8 cellular contexts compared by ENCODE assay signal in genomic region chr1:19209990-19210771, GRCh38. TPM values are rescaled to one million over a fixed set of nuclear protein-coding genes. Genes with fewer than 3 reads are reported as not detected.
DNase-seq lines count a peak whose midpoint lies in the region; ATAC-seq and TF ChIP-seq lines count a peak whose summit lies in the region.

Gene UBR4, minus strand, starts transcription at chr1:19210266. Its CDS starts 18 bp downstream, at chr1:19210248.

- H3K27ac ChIP-seq in endodermal cell (ENCODE audit: low read depth, low read length) = peak within 1 kb of the TSS; percentile 90

- H3K9me3 ChIP-seq in NT2/D1 (ENCODE audit: insufficient read depth, low read length) = no peaks in the 10 kb centered on the region
- H3K9me3 ChIP-seq in endodermal cell (ENCODE audit: control insufficient read depth, low read length) = no peaks in the 10 kb centered on the region

- no peaks in the 10 kb centered on the region for H3K27me3 ChIP-seq in NT2/D1 (ENCODE audit: insufficient read depth, insufficient read length)
- H3K27me3 ChIP-seq in endodermal cell (ENCODE audit: control insufficient read depth, insufficient read depth, low read length, poor library complexity, severe bottlenecking) = no peaks in the 10 kb centered on the region

- H3K4me1 ChIP-seq in NT2/D1 (ENCODE audit: insufficient read depth, insufficient read length) = no peaks in the 10 kb centered on the region
- H3K4me1 ChIP-seq in endodermal cell (ENCODE audit: control insufficient read depth, insufficient read depth, low read length) = peaks cover 5% of the 10 kb centered on the region

- H3K36me3 Mint-ChIP-seq in endodermal cell (ENCODE audit: low read depth) = peaks cover 12% of the 10 kb centered on the region

- TF ChIP-seq CTCF in endodermal cell (conservative IDR thresholded peaks at IDR 0.05) = no peak

- DNase-seq in COR-L47 (lab: John Stamatoyannopoulos, UW) (peak; percentile 96), HUDEP-2 (lab: John Stamatoyannopoulos, UW; ENCODE audit: unreplicated experiment in 76 of 76) (peak in 75 of 76 experiments; percentile 49 to 95 (median 87)), NT2/D1 (ENCODE audit: low read depth, low spot score) (peak; percentile 90), endodermal cell (peak; percentile 98), mesenteric fat pad (ENCODE audit: low spot score) (peak; percentile 99)
- DNase-seq in activated CD8-positive, alpha-beta memory T cell treated with anti-CD3 and anti-CD28 coated beads, Interleukin-2, amount 50 U/mL, for 1 hour (ENCODE audit: extremely low read depth) = peak; percentile 85
- DNase-seq in stimulated activated CD8-positive, alpha-beta memory T cell treated with anti-CD3 and anti-CD28 coated beads, Interleukin-15, amount 100 ng/mL, for 24 hours (ENCODE audit: low read depth) = peak; percentile 98

- peak within 1 kb of the TSS; percentile 90 for H3K4me3 Mint-ChIP-seq in endodermal cell

- H3K4me1 Mint-ChIP-seq in endodermal cell = peaks cover 24% of the 10 kb centered on the region

- peak within 1 kb of the TSS; percentile 91 for H3K4me3 ChIP-seq in NT2/D1 (ENCODE audit: insufficient read length, low read depth)
- H3K4me3 ChIP-seq in endodermal cell (ENCODE audit: low read length) = peak within 1 kb of the TSS; percentile 95

- H3K27me3 Mint-ChIP-seq in endodermal cell (ENCODE audit: insufficient read depth) = no peaks in the 10 kb centered on the region

- WGBS in endodermal cell (ENCODE audit: insufficient coverage in 1 of 2, insufficient read length in 1 of 2), 2 experiments = 0 to 1% methylated on average over 31 to 80 of the region's 80 CpGs

- H3K9ac ChIP-seq in NT2/D1 (ENCODE audit: insufficient read length, low read depth) (peak within 1 kb of the TSS; percentile 91), endodermal cell (ENCODE audit: extremely low read depth, low read length, poor library complexity, severe bottlenecking) (peak within 1 kb of the TSS; percentile 94)

- peak; percentile 87 for ATAC-seq in GM21381 (IDR thresholded peaks at IDR 0.05; ENCODE audit: unreplicated experiment)

- H3K36me3 ChIP-seq in NT2/D1 (ENCODE audit: insufficient read depth, insufficient read length, low read length) (peaks cover 40% of the 10 kb centered on the region), endodermal cell (ENCODE audit: control insufficient read depth, insufficient read depth, low read length) (peaks cover 34% of the 10 kb centered on the region)

- peak within 1 kb of the TSS; percentile 99 for H3K27ac Mint-ChIP-seq in endodermal cell

- H3K9me3 Mint-ChIP-seq in endodermal cell = no peaks in the 10 kb centered on the region

RNA-seq across cellular contexts. Expression of gene UBR4, which starts in this region (rescaled TPM):
- total RNA-seq in endodermal cell (100 to 1,000 TPM; 148 to 151 TPM), mesenteric fat pad (156 TPM)
- polyA plus RNA-seq in endodermal cell (2013, experiment 1 of 2) = 97.7 TPM
- polyA plus RNA-seq in endodermal cell (2013, experiment 2 of 2) = 88.6 TPM

Comparison
In these comparisons a context has a peak if more than half of its experiments do, and no peak if none do; other contexts are left out.
1. Peak in every context shown above with its lines: DNase-seq, ATAC-seq, H3K4me3 ChIP-seq and H3K27ac ChIP-seq.